In genomic region chr4:108013332-108013731, GRCh38 we compare ENCODE assay signal across 1 cellular context.
TF ChIP-seq lines count a peak whose summit lies in the region.

No MANE protein-coding gene starts in this region.

TF ChIP-seq in K562, 482 proteins besides CTCF, POLR2A, EP300 and RAD21 (continued from another document):
- TF ChIP-seq RERE (CRISPR knock-in tag; IDR thresholded peaks at IDR 0.05; ENCODE audit: borderline replicate concordance) = no peak
- 0 out of 2 replicates have a peak, but pooled peaks have one; percentile 22 for TF ChIP-seq TCF3 (CRISPR knock-in tag; IDR thresholded peaks at IDR 0.05)
